ENCODE assay signal across 20 cellular contexts in the genomic region with DNA sequence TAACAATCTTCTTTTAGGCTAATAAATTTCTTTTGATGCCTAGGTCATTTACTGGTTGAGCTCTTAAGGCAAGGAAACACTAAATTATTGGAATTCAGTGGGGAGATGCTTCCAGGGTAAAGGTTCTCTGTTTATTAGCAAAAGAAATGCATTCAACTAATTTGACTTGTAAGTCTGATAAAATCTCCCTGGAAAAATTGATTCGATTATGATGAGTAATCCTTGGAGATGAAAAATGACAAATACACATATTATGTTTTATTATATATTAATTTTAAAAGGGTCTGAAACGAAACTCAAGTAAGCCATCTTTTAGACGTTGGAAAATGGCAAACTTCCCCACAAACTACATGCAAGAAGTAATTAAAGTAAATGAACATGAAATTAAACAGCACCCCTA.
"Had no signal": no experiment of that assay in that cellular context is flagged by ENCODE, and none has a peak within 500 bp of the region (broad histone marks: within the 10 kb centered on the region; RNA-seq: fewer than 3 reads in every experiment).

No MANE protein-coding gene starts in this region.

- H3K4me1 Mint-ChIP-seq: natural killer cell had no signal

- H3K27ac ChIP-seq: foreskin keratinocyte had no signal

- H3K4me3 Mint-ChIP-seq: endodermal cell, natural killer cell, neural crest cell had no signal

- H3K27ac Mint-ChIP-seq: natural killer cell had no signal

- ATAC-seq: foreskin keratinocyte, natural killer cell had no signal

- FAIRE-seq: endothelial cell of umbilical vein, pancreas, urothelium cell line had no signal

- H3K9me3 Mint-ChIP-seq: endodermal cell, natural killer cell, neural crest cell had no signal

- H3K4me3 ChIP-seq: coronary artery, pancreas, smooth muscle cell, thoracic aorta had no signal

- H3K27me3 ChIP-seq: pancreas had no signal

- H3K36me3 ChIP-seq: pancreas, thoracic aorta had no signal

- H3K36me3 Mint-ChIP-seq: natural killer cell had no signal

- DNase-seq: effector CD4-positive, alpha-beta T cell; endodermal cell; erythroblast; foreskin keratinocyte; hippocampal formation; left colon; natural killer cell; nucleus accumbens; pancreas; right cardiac atrium; stimulated activated CD4-positive, alpha-beta T cell treated with anti-CD3 and anti-CD28 coated beads, Interleukin-2, amount 100 ng/mL, for 48 hours; stimulated activated naive CD4-positive, alpha-beta T cell treated with Interleukin-2 at 50 U/mL for 16 hours had no signal

- H3K9me3 ChIP-seq: pancreas, thoracic aorta had no signal

- H3K27me3 Mint-ChIP-seq: progenitor cell of endocrine pancreas, type B pancreatic cell had no signal
